ENCODE assay signal across 8 cellular contexts in the genomic region with DNA sequence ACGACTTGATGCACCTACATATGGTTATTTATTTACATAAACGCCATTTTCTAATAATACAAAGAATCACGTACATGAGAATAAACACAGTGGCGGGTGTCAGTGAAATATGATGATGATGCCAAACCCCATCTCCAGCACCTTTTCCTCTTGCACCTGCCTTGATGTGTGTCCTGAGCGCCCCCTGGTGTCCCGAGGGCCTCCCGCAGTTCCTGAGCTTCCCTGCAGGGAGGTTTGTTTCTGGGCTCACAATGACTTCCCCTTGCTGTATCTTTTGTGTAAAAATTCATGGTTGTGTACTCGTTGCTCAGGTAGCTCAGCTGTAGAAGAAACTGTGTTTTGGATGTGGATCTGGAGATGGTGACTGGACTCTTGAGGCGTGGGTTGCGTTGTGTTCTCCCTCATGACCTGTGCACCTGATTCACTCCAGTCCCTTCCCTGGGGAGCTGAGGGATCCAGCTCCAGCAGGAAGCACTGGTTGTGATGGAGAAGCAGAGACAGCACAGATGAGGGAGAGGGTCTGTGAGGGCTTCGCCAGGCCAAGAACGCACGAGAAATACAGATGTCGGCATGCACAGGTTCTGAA.
DNase-seq lines count a peak whose midpoint lies in the region; ATAC-seq and TF ChIP-seq lines count a peak whose summit lies in the region.

No MANE protein-coding gene starts in this region.

- DNase-seq in GM13977 (ENCODE audit: low spot score) (peak; percentile 42), NCI-H526 treated with DMSO at 0.1 percent for 48 hours (lab: John Stamatoyannopoulos, UW) (peak; percentile 26), right lobe of liver (peak in 1 of 3 donors; percentile 37), NCI-H187 treated with DMSO at 0.1 percent for 48 hours (lab: John Stamatoyannopoulos, UW) (no peak), substantia nigra (lab: John Stamatoyannopoulos, UW) (no peak), NCI-H1930 (lab: John Stamatoyannopoulos, UW) (no peak)
- DNase-seq in activated CD8-positive, alpha-beta memory T cell treated with anti-CD3 and anti-CD28 coated beads for 48 hours (ENCODE audit: low read depth in 2 of 3, low spot score in 2 of 3): peak; percentile 20 to 45 (median 40)

- no peak for TF ChIP-seq POLR2A in right lobe of liver (IDR thresholded peaks at IDR 0.05)

- H3K9me3 ChIP-seq in right lobe of liver: no peaks in the 10 kb centered on the region

- H3K27me3 ChIP-seq in right lobe of liver: no peaks in the 10 kb centered on the region

- H3K27ac ChIP-seq in right lobe of liver (no peak overlapping the region), substantia nigra (ENCODE audit: low read depth, low read length, poor library complexity, severe bottlenecking) (no peak overlapping the region)

- peak in 3 of 4 donors; percentile 44 to 55 (median 53) for ATAC-seq in right lobe of liver
- no peak for ATAC-seq in GM18519 (IDR thresholded peaks at IDR 0.05; ENCODE audit: low FRiP score, unreplicated experiment)

- H3K4me3 ChIP-seq in right lobe of liver: no peak overlapping the region

- in situ Hi-C loops in GM13977 (cut with MboI; ENCODE audit: low pct_unique_long_range_greater_than_20kb, low sequenced_read_pairs, unreplicated experiment): no loop called here

- WGBS in right lobe of liver (ENCODE audit: insufficient coverage, low coverage, low lambda C conversion rate, missing lambda C conversion rate): 35% methylated on average over 14 of the region's 14 CpGs

- no peaks in the 10 kb centered on the region for H3K36me3 ChIP-seq in right lobe of liver

- no peaks in the 10 kb centered on the region for H3K4me1 ChIP-seq in right lobe of liver

- intact Hi-C loops in right lobe of liver (cut with DNase I): no loop called here

- peak; percentile 89 for TF ChIP-seq CTCF in GM13977 (IDR thresholded peaks at IDR 0.05; ENCODE audit: extremely low read depth, insufficient read depth, missing control alignments)
- TF ChIP-seq CTCF in right lobe of liver (IDR thresholded peaks at IDR 0.05): peak; percentile 23 to 50 (median 48)

Comparison
In these comparisons a context has a peak if more than half of its experiments do, and no peak if none do; other contexts are left out.
1. DNase-seq: peak in GM13977 (single experiment), NCI-H526 treated with DMSO at 0.1 percent for 48 hours (single experiment) and activated CD8-positive, alpha-beta memory T cell treated with anti-CD3 and anti-CD28 coated beads for 48 hours (3 of 3); none in NCI-H187 treated with DMSO at 0.1 percent for 48 hours (single experiment), substantia nigra (0 of 49) and NCI-H1930 (0 of 2).